ENCODE assay signal across 1 cellular context in the genomic region with DNA sequence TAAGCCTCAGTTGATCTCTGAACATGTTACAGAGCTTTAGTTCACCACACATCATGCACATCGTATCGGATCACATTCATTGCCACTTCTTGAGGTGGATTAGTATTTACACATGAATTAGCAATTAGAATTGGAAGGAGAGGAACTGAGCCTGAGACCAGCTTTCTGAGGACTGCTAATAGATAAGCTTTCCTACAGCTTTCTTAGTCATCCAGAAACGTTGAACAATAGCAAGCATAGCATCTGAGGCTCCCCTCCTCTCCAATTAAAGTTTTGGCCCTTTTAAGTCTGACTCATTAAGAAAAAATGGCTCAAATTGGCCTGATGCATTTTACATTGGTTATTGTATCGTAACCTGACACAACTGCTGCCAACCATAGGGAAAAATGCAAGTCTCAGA.
TF ChIP-seq lines count a peak whose summit lies in the region.

No MANE protein-coding gene starts in this region.

TF ChIP-seq in H1, 55 proteins besides CTCF, POLR2A, EP300 and RAD21 (continued from another document):
- TF ChIP-seq, protein P1, sequence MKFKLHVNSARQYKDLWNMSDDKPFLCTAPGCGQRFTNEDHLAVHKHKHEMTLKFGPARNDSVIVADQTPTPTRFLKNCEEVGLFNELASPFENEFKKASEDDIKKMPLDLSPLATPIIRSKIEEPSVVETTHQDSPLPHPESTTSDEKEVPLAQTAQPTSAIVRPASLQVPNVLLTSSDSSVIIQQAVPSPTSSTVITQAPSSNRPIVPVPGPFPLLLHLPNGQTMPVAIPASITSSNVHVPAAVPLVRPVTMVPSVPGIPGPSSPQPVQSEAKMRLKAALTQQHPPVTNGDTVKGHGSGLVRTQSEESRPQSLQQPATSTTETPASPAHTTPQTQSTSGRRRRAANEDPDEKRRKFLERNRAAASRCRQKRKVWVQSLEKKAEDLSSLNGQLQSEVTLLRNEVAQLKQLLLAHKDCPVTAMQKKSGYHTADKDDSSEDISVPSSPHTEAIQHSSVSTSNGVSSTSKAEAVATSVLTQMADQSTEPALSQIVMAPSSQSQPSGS (IDR thresholded peaks at IDR 0.05; ENCODE audit: low read length): no peak
- no peak for TF ChIP-seq FOSL1 (IDR thresholded peaks at IDR 0.05; ENCODE audit: insufficient read depth, low read depth, low read length)
- no peak for TF ChIP-seq SUZ12 (IDR thresholded peaks at IDR 0.05; ENCODE audit: low read length)
TF ChIP-seq in H1: peak in this region for 0.
